24 cellular contexts compared by ENCODE assay signal in the genomic region with DNA sequence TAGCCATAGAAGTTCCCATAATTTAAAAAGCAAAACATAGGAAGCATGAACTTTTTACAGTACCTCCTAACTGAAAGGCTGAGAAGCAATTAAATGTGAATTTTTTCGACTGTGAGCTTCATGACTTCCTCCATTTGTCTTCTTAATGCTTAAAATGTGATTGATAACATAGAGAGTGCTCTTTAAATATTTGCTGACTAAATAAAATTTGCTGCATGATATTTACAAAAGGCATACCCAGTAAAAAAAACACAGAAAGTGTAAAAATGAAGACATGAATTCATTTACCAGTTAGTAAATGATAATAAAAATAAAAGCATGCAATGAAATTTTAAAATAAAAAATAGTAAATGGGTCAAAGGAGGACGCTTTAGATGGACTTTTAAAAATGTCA. TPM values are rescaled to one million over a fixed set of nuclear protein-coding genes. Genes with fewer than 3 reads are reported as not detected.
DNase-seq lines count a peak whose midpoint lies in the region; ATAC-seq, FAIRE-seq and TF ChIP-seq lines count a peak whose summit lies in the region.
"Had no signal": no experiment of that assay in that cellular context is flagged by ENCODE, and none has a peak within 500 bp of the region (broad histone marks: within the 10 kb centered on the region; RNA-seq: fewer than 3 reads in every experiment).

No MANE protein-coding gene starts in this region.

- no peaks in the 10 kb centered on the region for H3K4me1 ChIP-seq in GM12878 (ENCODE audit: control insufficient read depth, insufficient read depth, low read length)
- H3K4me1 ChIP-seq: adrenal gland, Caco-2, left ventricle myocardium inferior, tibial nerve had no signal

- no peak for TF ChIP-seq EP300 in GM12878 (IDR thresholded peaks at IDR 0.05; ENCODE audit: borderline replicate concordance in 1 of 2, control insufficient read depth in 1 of 2, low read depth in 2 of 2, low read length in 2 of 2)

- no peak overlapping the region for H3K4me3 ChIP-seq in GM12878
- H3K4me3 ChIP-seq: adrenal gland, left ventricle myocardium inferior, tibial nerve had no signal

- no peak overlapping the region for H3K9ac ChIP-seq in GM12878 (ENCODE audit: control insufficient read depth, insufficient read depth, low read length)

- SMC1A ChIA-PET in GM12878 (lab: Charles Lee; ENCODE audit: uncharacterized antibody, unreplicated experiment): interaction anchor here (0.5 to 2.8 kb wide), 7 partner anchors 12 to 200 kb away, joined by 3 to 14 read pairs (median 4); a partner anchor contains a TSS

- peaks cover 45% of the 10 kb centered on the region for H3K36me3 Mint-ChIP-seq in activated naive CD4-positive, alpha-beta T cell treated with anti-CD3 and anti-CD28 coated beads, Interleukin-2, amount 50 U/mL, for 24 hours
- peaks cover 52% of the 10 kb centered on the region for H3K36me3 Mint-ChIP-seq in T-cell
- H3K36me3 Mint-ChIP-seq: brain had no signal

- H3K27me3 Mint-ChIP-seq in activated naive CD4-positive, alpha-beta T cell treated with anti-CD3 and anti-CD28 coated beads, Interleukin-2, amount 50 U/mL, for 24 hours: no peaks in the 10 kb centered on the region
- no peaks in the 10 kb centered on the region for H3K27me3 Mint-ChIP-seq in T-cell

- no peak for DNase-seq in activated naive CD4-positive, alpha-beta T cell (lab: John Stamatoyannopoulos, UW)
- DNase-seq in T-cell (no peak), GM12878 (ENCODE audit: low read depth, low spot score) (no peak), NCI-H69 (lab: John Stamatoyannopoulos, UW) (no peak)
- DNase-seq: activated CD4-positive, alpha-beta T cell treated with anti-CD3 and anti-CD28 coated beads for 48 hours; adrenal gland; Caco-2; DMS79 treated with DMSO at 0.1 percent for 48 hours; left ventricle myocardium inferior; mesendoderm; NCI-H1417; NCI-H345; NCI-H82; occipital lobe had no signal

- H3K4me1 Mint-ChIP-seq in activated naive CD4-positive, alpha-beta T cell treated with anti-CD3 and anti-CD28 coated beads, Interleukin-2, amount 50 U/mL, for 24 hours: peaks cover 74% of the 10 kb centered on the region
- peaks cover 56 to 68% (median 63%) of the 10 kb centered on the region in 3 donors for H3K4me1 Mint-ChIP-seq in T-cell
- H3K4me1 Mint-ChIP-seq: brain had no signal

- TF ChIP-seq RAD21 in GM12878 (IDR thresholded peaks at IDR 0.05; ENCODE audit: insufficient read depth, low read depth, low read length): no peak

- H4K20me1 ChIP-seq in GM12878 (ENCODE audit: control insufficient read depth, insufficient read depth): no peaks in the 10 kb centered on the region

- H3K36me3 ChIP-seq in GM12878 (ENCODE audit: control insufficient read depth in 2 of 2, insufficient read depth in 2 of 2, low read length in 1 of 2): no peaks in the 10 kb centered on the region
- H3K36me3 ChIP-seq: adrenal gland, left ventricle myocardium inferior, tibial nerve had no signal

- H3K27ac ChIP-seq in GM12878 (ENCODE audit: control insufficient read depth, insufficient read depth): no peak overlapping the region
- H3K27ac ChIP-seq: adrenal gland, left ventricle myocardium inferior, RWPE1, tibial nerve had no signal

- TF ChIP-seq CTCF in GM12878 (IDR thresholded peaks at IDR 0.05 in 2 of 3, conservative IDR thresholded peaks at IDR 0.05 in 1 of 3; ENCODE audit: control insufficient read depth in 2 of 3, extremely low read depth in 1 of 3, insufficient read depth in 1 of 3, low read depth in 3 of 3, low read length in 3 of 3): no peak

- peak; percentile 18 for FAIRE-seq in GM12878 (lab: Jason Lieb, UNC)
- FAIRE-seq: islet of Langerhans had no signal

- intact Hi-C loops in GM12878 (cut with micrococcal nuclease; ENCODE audit: unreplicated experiment): loop anchor here (10.0 kb wide), 1 partner anchor 404 kb away; no protein-coding TSS in a partner anchor

- H3K9me3 Mint-ChIP-seq in activated naive CD4-positive, alpha-beta T cell treated with anti-CD3 and anti-CD28 coated beads, Interleukin-2, amount 50 U/mL, for 24 hours: peaks cover 5% of the 10 kb centered on the region
- H3K9me3 Mint-ChIP-seq in T-cell: no peaks in the 10 kb centered on the region

- no peak overlapping the region for H2AFZ ChIP-seq in GM12878 (ENCODE audit: control insufficient read depth, low read depth, low read length)

- no peak for TF ChIP-seq POLR2A in GM12878 (IDR thresholded peaks at IDR 0.05; ENCODE audit: low read depth, low read length)
- no peak for TF ChIP-seq POLR2A in GM18505 (IDR thresholded peaks at IDR 0.05; ENCODE audit: borderline replicate concordance, extremely low read depth, insufficient read depth, insufficient read length)

- H3K27me3 ChIP-seq in GM12878 (replicated peaks in 1 of 2; ENCODE audit: control insufficient read depth in 2 of 2, insufficient read depth in 2 of 2, low read length in 1 of 2): no peaks in the 10 kb centered on the region
- H3K27me3 ChIP-seq: adrenal gland, tibial nerve had no signal

- in situ Hi-C loops in GM12878 (cut with MboI): no loop called here

- H3K4me3 Mint-ChIP-seq in activated naive CD4-positive, alpha-beta T cell treated with anti-CD3 and anti-CD28 coated beads, Interleukin-2, amount 50 U/mL, for 24 hours: no peak overlapping the region
- H3K4me3 Mint-ChIP-seq in T-cell: peak overlapping the region in 1 of 3 donors; percentile 5
- H3K4me3 Mint-ChIP-seq: brain had no signal

- no peaks in the 10 kb centered on the region for H3K9me3 ChIP-seq in GM12878 (replicated peaks; ENCODE audit: control insufficient read depth, insufficient read depth, low read length)
- H3K9me3 ChIP-seq: adrenal gland, Caco-2, left ventricle myocardium inferior, tibial nerve had no signal

- no peak for ATAC-seq in T-cell (replicated peaks in 1 of 4)
- no peak for ATAC-seq in GM12878
- no peak for ATAC-seq in GM18505 (IDR thresholded peaks at IDR 0.05; ENCODE audit: unreplicated experiment)
- no peak for ATAC-seq in GM19397 (IDR thresholded peaks at IDR 0.05; ENCODE audit: unreplicated experiment)
- ATAC-seq: HCT116 had no signal

- RAD21 ChIA-PET in GM12878 (lab: Charles Lee; ENCODE audit: unreplicated experiment): interaction anchor here (0.9 to 1.2 kb wide), 3 partner anchors 15 to 78 kb away, joined by 3 to 5 read pairs (median 4); no protein-coding TSS in a partner anchor

- POLR2A ChIA-PET in T-cell (lab: Charles Lee): interaction anchor here in 1 of 2 donors (0.7 to 1.9 kb wide), 3 partner anchors 19 to 769 kb away, joined by 4 to 14 read pairs (median 6); no protein-coding TSS in a partner anchor
- POLR2A ChIA-PET in GM12878 (lab: Charles Lee): interaction anchor here (0.6 to 0.9 kb wide), 2 partner anchors 14 to 65 kb away, joined by 3 to 4 read pairs; no protein-coding TSS in a partner anchor

- no peaks in the 10 kb centered on the region for H3K79me2 ChIP-seq in GM12878 (ENCODE audit: control insufficient read depth, insufficient read depth, low read length)

- WGBS in GM12878 (ENCODE audit: insufficient coverage, insufficient replicate concordance, low lambda C conversion rate, missing lambda C conversion rate): 18% methylated on average over 2 of the region's 2 CpGs

- peak overlapping the region; percentile 93 for H3K27ac Mint-ChIP-seq in activated naive CD4-positive, alpha-beta T cell treated with anti-CD3 and anti-CD28 coated beads, Interleukin-2, amount 50 U/mL, for 24 hours
- H3K27ac Mint-ChIP-seq in T-cell: peak overlapping the region; percentile 70 to 82
- H3K27ac Mint-ChIP-seq: brain had no signal

- CTCF ChIA-PET in T-cell (lab: Charles Lee) (interaction anchor here (1.0 to 2.1 kb wide), 4 partner anchors 14 to 77 kb away, joined by 3 to 6 read pairs (median 4); no protein-coding TSS in a partner anchor), GM12878 (lab: Yijun Ruan, JAX) (interaction anchor here (1.0 to 3.2 kb wide), 5 partner anchors 21 to 78 kb away, joined by 3 to 11 read pairs (median 5); no protein-coding TSS in a partner anchor)

- BruUV-seq in GM12878 (replicated peaks; lab: Mats Ljungman, UMichigan): no TSS peak

- H3K4me2 ChIP-seq in GM12878 (ENCODE audit: control insufficient read depth, insufficient read depth): no peak overlapping the region

TF ChIP-seq in GM12878, 131 proteins besides CTCF, POLR2A, EP300 and RAD21 (continues in another document):
- TF ChIP-seq SMC3 (IDR thresholded peaks at IDR 0.05; ENCODE audit: borderline replicate concordance, low read length): no peak
- TF ChIP-seq, protein P1, sequence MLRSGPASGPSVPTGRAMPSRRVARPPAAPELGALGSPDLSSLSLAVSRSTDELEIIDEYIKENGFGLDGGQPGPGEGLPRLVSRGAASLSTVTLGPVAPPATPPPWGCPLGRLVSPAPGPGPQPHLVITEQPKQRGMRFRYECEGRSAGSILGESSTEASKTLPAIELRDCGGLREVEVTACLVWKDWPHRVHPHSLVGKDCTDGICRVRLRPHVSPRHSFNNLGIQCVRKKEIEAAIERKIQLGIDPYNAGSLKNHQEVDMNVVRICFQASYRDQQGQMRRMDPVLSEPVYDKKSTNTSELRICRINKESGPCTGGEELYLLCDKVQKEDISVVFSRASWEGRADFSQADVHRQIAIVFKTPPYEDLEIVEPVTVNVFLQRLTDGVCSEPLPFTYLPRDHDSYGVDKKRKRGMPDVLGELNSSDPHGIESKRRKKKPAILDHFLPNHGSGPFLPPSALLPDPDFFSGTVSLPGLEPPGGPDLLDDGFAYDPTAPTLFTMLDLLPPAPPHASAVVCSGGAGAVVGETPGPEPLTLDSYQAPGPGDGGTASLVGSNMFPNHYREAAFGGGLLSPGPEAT (IDR thresholded peaks at IDR 0.05; ENCODE audit: low read depth): no peak

RNA-seq across cellular contexts. Expression of a gene that starts 21.9 kb away (rescaled TPM):
- total RNA-seq in T-cell (100 to 1,000 TPM in 2 of 5 donors, 10 to 100 TPM in 3; 79.5 to 141 (median 91.7) TPM), GM12878 (2014; rRNA removed) (6.7 and 8.3 TPM in 2 replicates), GM12878 (2014; rRNA removed; fragmentation: Illumina TruSeq; extraction: Trizol) (9.3 and 11.2 TPM in 2 replicates), GM12878 (2021) (5.7 and 6.9 TPM in 2 replicates)
- total RNA-seq in GM12878 (2013; cell fraction: nucleolus; rRNA removed): 144 and 145 TPM in 2 replicates
- polyA plus RNA-seq in GM12878 (2011; ENCODE audit: low read depth): 1.1 TPM
- polyA plus RNA-seq in GM12878 (2011; rRNA removed) (4.9 and 6.0 TPM in 2 replicates), GM12878 (2014; fragmentation: Illumina TruSeq; extraction: Trizol) (9.3 TPM in 2 replicates), GM12878 (2014; fragmentation: Nextera tagmentation; extraction: Ambion mirVana) (1 to 10 TPM; 3.1 to 4.4 TPM), GM12878 (2014; rRNA removed) (5.7 and 7.5 TPM in 2 replicates), GM12878 (2016; fragmentation: Nextera tagmentation; extraction: Ambion mirVana) (1 to 10 TPM; 7.3 to 7.9 TPM)
- 1.7 and 1.9 TPM in 2 replicates for polyA plus RNA-seq in GM12878 (2011; cell fraction: cytosol; rRNA removed)
- 4.0 and 5.4 TPM in 2 replicates for polyA plus RNA-seq in GM12878 (2011; cell fraction: nucleus; rRNA removed)
- polyA plus RNA-seq in GM12878 (2012): 1.8 and 1.9 TPM in 2 replicates
- 3.2 and 6.2 TPM in 2 replicates for polyA minus RNA-seq in GM12878 (2011; rRNA and poly(A)+ RNA removed)
- 3.3 and 3.6 TPM in 2 replicates for polyA minus RNA-seq in GM12878 (2011; cell fraction: cytosol; rRNA and poly(A)+ RNA removed)
- polyA minus RNA-seq in GM12878 (2011; cell fraction: nucleus; rRNA and poly(A)+ RNA removed): 6.3 and 6.6 TPM in 2 replicates
- total RNA-seq: HT-29, SK-MEL-5 had no signal
